29 cellular contexts compared by ENCODE assay signal in the genomic region with DNA sequence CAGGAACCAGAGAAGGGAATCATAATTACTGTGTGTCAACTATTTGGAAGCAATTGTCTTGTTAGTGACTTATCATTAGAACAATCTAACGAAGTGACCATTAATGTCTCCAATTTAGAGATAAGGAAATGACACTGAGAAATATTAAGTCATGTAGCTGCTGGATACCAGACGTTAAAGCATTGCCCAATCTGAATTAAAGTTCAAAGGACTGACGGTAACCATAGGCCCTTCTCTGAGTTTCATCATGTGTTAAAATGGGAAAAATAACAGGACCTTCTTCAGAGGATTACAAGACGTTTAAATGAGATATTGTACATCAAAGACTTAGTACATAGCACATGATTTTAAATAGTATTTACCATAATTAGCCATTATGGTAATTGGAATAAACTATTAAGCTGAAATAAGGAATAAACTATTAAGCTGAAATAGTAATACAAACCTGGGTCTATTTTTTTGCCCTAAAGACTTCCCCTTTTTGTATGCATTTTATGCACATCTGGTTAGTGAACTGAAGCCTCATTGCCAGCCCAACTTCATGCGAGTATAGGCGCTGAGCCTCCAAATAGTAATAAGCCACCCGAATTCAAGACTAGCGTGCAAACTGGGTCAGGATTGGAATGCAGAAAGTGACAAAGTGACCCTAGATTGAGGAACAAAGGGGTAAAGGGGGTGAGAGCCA. TPM values are rescaled to one million over a fixed set of nuclear protein-coding genes. Genes with fewer than 3 reads are reported as not detected.
"Had no signal": no experiment of that assay in that cellular context is flagged by ENCODE, and none has a peak within 500 bp of the region (broad histone marks: within the 10 kb centered on the region; RNA-seq: fewer than 3 reads in every experiment).

No MANE protein-coding gene starts in this region.

- H3K4me1 ChIP-seq: breast epithelium had no signal

- H3K27ac ChIP-seq: breast epithelium, KMS-11, PC-9 had no signal

- H3K36me3 ChIP-seq: breast epithelium, MG63 had no signal

- H3K9ac ChIP-seq: KMS-11 had no signal

- H3K27me3 ChIP-seq: breast epithelium, MG63 had no signal

- DNase-seq: activated CD4-positive, alpha-beta T cell treated with anti-CD3 and anti-CD28 coated beads for 48 hours; activated CD4-positive, alpha-beta T cell treated with anti-CD3 and anti-CD28 coated beads, Interleukin-2, amount 50 U/mL, for 48 hours; activated CD4-positive, CD25-positive, alpha-beta regulatory T cell treated with anti-CD3 and anti-CD28 coated beads, Interleukin-2, amount 50 U/mL, for 72 hours; activated CD8-positive, alpha-beta memory T cell treated with anti-CD3 and anti-CD28 coated beads, Interleukin-2, amount 10 ng/mL, durations not matched to agents 7 days and 5 days; activated effector memory CD4-positive, alpha-beta T cell treated with Interleukin-2 at 50 U/mL for 16 hours; activated naive CD4-positive, alpha-beta T cell; activated T-cell treated with anti-CD3 and anti-CD28 coated beads, Interleukin-2, amount 50 U/mL, for 24 hours; aorta; caudate nucleus; MG63; NCI-H1092; NCI-H1417; NCI-H1930; NCI-H2171 treated with DMSO at 0.1 percent for 48 hours; NCI-H226; NCI-H510A; NCI-H526 treated with DMSO at 0.1 percent for 48 hours; NCI-H82; NK-92 treated with Interleukin-12 subunit alpha and Interleukin-12 subunit beta, amount 100 ng/mL, for 24 hours; PC-9; SHP77 treated with DMSO at 0.1 percent for 48 hours had no signal

- H3K9me3 Mint-ChIP-seq: activated naive CD4-positive, alpha-beta T cell treated with anti-CD3 and anti-CD28 coated beads, Interleukin-2, amount 50 U/mL, for 24 hours; activated T-cell treated with anti-CD3 and anti-CD28 coated beads, Interleukin-2, amount 50 U/mL, for 24 hours; activated T-helper 1 cell treated with anti-CD3 and anti-CD28 coated beads, Interleukin-12 subunit alpha, Interleukin-12 subunit beta, Interleukin-2, Interleukin-4 antibody, amounts not matched to agents 30 ng/mL and 10 ng/mL and 1 ng/mL, durations not matched to agents 14 hours and 24 hours and 36 hours; T-helper 1 cell treated with Interleukin-12 subunit alpha and Interleukin-12 subunit beta and Interleukin-4 antibody, amounts not matched to agents 30 μg/mL and 1 μg/mL, for 36 hours had no signal

- H3K9me3 ChIP-seq: breast epithelium, MG63 had no signal

- ATAC-seq: activated CD8-positive, alpha-beta memory T cell treated with anti-CD3 and anti-CD28 coated beads, Interleukin-2, amount 10 ng/mL, durations not matched to agents 7 days and 5 days; WTC11 had no signal

- H3K27ac Mint-ChIP-seq: activated CD8-positive, alpha-beta memory T cell treated with anti-CD3 and anti-CD28 coated beads, Interleukin-2, amount 10 ng/mL, durations not matched to agents 7 days and 5 days; activated naive CD4-positive, alpha-beta T cell treated with anti-CD3 and anti-CD28 coated beads, Interleukin-2, amount 50 U/mL, for 24 hours; activated T-cell treated with anti-CD3 and anti-CD28 coated beads, Interleukin-2, amount 50 U/mL, for 24 hours; activated T-helper 1 cell treated with anti-CD3 and anti-CD28 coated beads, Interleukin-12 subunit alpha, Interleukin-12 subunit beta, Interleukin-2, Interleukin-4 antibody, amounts not matched to agents 30 ng/mL and 10 ng/mL and 1 ng/mL, durations not matched to agents 14 hours and 24 hours and 36 hours; T-helper 1 cell treated with Interleukin-12 subunit alpha and Interleukin-12 subunit beta and Interleukin-4 antibody, amounts not matched to agents 30 μg/mL and 1 μg/mL, for 36 hours; WTC11 had no signal

- H2AFZ ChIP-seq: PC-9 had no signal

- H3K4me2 ChIP-seq: KMS-11, PC-9 had no signal

- H3K4me3 Mint-ChIP-seq: activated CD8-positive, alpha-beta memory T cell treated with anti-CD3 and anti-CD28 coated beads, Interleukin-2, amount 10 ng/mL, durations not matched to agents 7 days and 5 days; activated naive CD4-positive, alpha-beta T cell treated with anti-CD3 and anti-CD28 coated beads, Interleukin-2, amount 50 U/mL, for 24 hours; activated T-cell treated with anti-CD3 and anti-CD28 coated beads, Interleukin-2, amount 50 U/mL, for 24 hours; activated T-helper 1 cell treated with anti-CD3 and anti-CD28 coated beads, Interleukin-12 subunit alpha, Interleukin-12 subunit beta, Interleukin-2, Interleukin-4 antibody, amounts not matched to agents 30 ng/mL and 10 ng/mL and 1 ng/mL, durations not matched to agents 14 hours and 24 hours and 36 hours; T-helper 1 cell treated with Interleukin-12 subunit alpha and Interleukin-12 subunit beta and Interleukin-4 antibody, amounts not matched to agents 30 μg/mL and 1 μg/mL, for 36 hours; WTC11 had no signal

- H3K4me1 Mint-ChIP-seq: activated CD8-positive, alpha-beta memory T cell treated with anti-CD3 and anti-CD28 coated beads, Interleukin-2, amount 10 ng/mL, durations not matched to agents 7 days and 5 days; activated naive CD4-positive, alpha-beta T cell treated with anti-CD3 and anti-CD28 coated beads, Interleukin-2, amount 50 U/mL, for 24 hours; WTC11 had no signal

- H3K36me3 Mint-ChIP-seq: activated CD8-positive, alpha-beta memory T cell treated with anti-CD3 and anti-CD28 coated beads, Interleukin-2, amount 10 ng/mL, durations not matched to agents 7 days and 5 days; WTC11 had no signal

- H3K4me3 ChIP-seq: breast epithelium, MG63, PC-9 had no signal

RNA-seq across cellular contexts. Expression of a gene that starts 41.0 kb away (rescaled TPM):
- total RNA-seq: activated CD8-positive, alpha-beta memory T cell treated with anti-CD3 and anti-CD28 coated beads, Interleukin-2, amount 10 ng/mL, durations not matched to agents 7 days and 5 days; activated T-helper 1 cell treated with anti-CD3 and anti-CD28 coated beads, Interleukin-12 subunit alpha, Interleukin-12 subunit beta, Interleukin-2, Interleukin-4 antibody, amounts not matched to agents 30 ng/mL and 10 ng/mL and 1 ng/mL, durations not matched to agents 14 hours and 24 hours and 36 hours; aorta; chondrocyte; PC-9; SK-MEL-5 had no signal
- polyA plus RNA-seq: aorta had no signal
